Comparison of ENCODE assay signal across 39 cellular contexts in genomic region chrX:16619024-16619423, GRCh38. TPM values are rescaled to one million over a fixed set of nuclear protein-coding genes. Genes with fewer than 3 reads are reported as not detected.
"Had no signal": no experiment of that assay in that cellular context is flagged by ENCODE, and none has a peak within 500 bp of the region (broad histone marks: within the 10 kb centered on the region; RNA-seq: fewer than 3 reads in every experiment).

No MANE protein-coding gene starts in this region.

- H3K4me1 ChIP-seq: adrenal gland, ascending aorta, body of pancreas, breast epithelium had no signal

- H3K27me3 ChIP-seq: adrenal gland, ascending aorta, body of pancreas, brain microvascular endothelial cell, cardiac muscle cell had no signal

- H3K27ac ChIP-seq: adrenal gland, ascending aorta, body of pancreas, brain microvascular endothelial cell, breast epithelium, cardiac muscle cell had no signal

- H3K9me3 ChIP-seq: adrenal gland, ascending aorta, body of pancreas, breast epithelium had no signal

- ATAC-seq: activated naive CD4-positive, alpha-beta T cell treated with anti-CD3 and anti-CD28 coated beads, Interleukin-2, amount 50 U/mL, for 72 hours; activated naive CD8-positive, alpha-beta T cell treated with anti-CD3 and anti-CD28 coated beads, Interleukin-2, amount 50 U/mL, for 24 hours; activated T-cell treated with anti-CD3 and anti-CD28 coated beads, Interleukin-2, amount 50 U/mL, for 4 hours; activated T-cell treated with anti-CD3 and anti-CD28 coated beads, Interleukin-2, amount 50 U/mL, for 72 hours; activated T-helper 17 cell treated with anti-CD3 and anti-CD28 coated beads, Interleukin-2, amount 50 U/mL, for 72 hours; body of pancreas had no signal

- H3K4me3 ChIP-seq: adrenal gland, ascending aorta, body of pancreas, breast epithelium, cardiac muscle cell had no signal

- H3K36me3 ChIP-seq: adrenal gland, brain microvascular endothelial cell, breast epithelium had no signal

- DNase-seq: activated effector memory CD4-positive, alpha-beta T cell treated with anti-CD3 and anti-CD28 coated beads, Interleukin-2, amount 50 U/mL, for 16 hours; activated effector memory CD4-positive, alpha-beta T cell treated with Interleukin-2 at 50 U/mL for 16 hours; activated gamma-delta T cell; activated gamma-delta T cell treated with Interleukin-2 at 50 U/mL for 16 hours; activated naive CD4-positive, alpha-beta T cell; activated naive CD4-positive, alpha-beta T cell treated with anti-CD3 and anti-CD28 coated beads for 36 hours; activated naive CD4-positive, alpha-beta T cell treated with anti-CD3 and anti-CD28 coated beads, Interleukin-2, amount 10 ng/mL, durations not matched to agents 7 days and 5 days; activated naive CD4-positive, alpha-beta T cell treated with anti-CD3 and anti-CD28 coated beads, Interleukin-2, amount 50 U/mL, for 16 hours; activated naive CD4-positive, alpha-beta T cell treated with Interleukin-2 at 50 U/mL for 16 hours; activated naive CD8-positive, alpha-beta T cell treated with anti-CD3 and anti-CD28 coated beads for 36 hours; activated naive CD8-positive, alpha-beta T cell treated with anti-CD3 and anti-CD28 coated beads, Interleukin-2, amount 10 ng/mL, durations not matched to agents 7 days and 5 days; activated naive CD8-positive, alpha-beta T cell treated with anti-CD3 and anti-CD28 coated beads, Interleukin-2, amount 50 U/mL, for 24 hours; activated T-cell treated with anti-CD3 and anti-CD28 coated beads, Interleukin-2, amount 50 U/mL, for 1 hour; activated T-cell treated with anti-CD3 and anti-CD28 coated beads, Interleukin-2, amount 50 U/mL, for 24 hours; activated T-cell treated with anti-CD3 and anti-CD28 coated beads, Interleukin-2, amount 50 U/mL, for 4 hours; activated T-cell treated with anti-CD3 and anti-CD28 coated beads, Interleukin-2, amount 50 U/mL, for 48 hours; activated T-cell treated with anti-CD3 and anti-CD28 coated beads, Interleukin-2, amount 50 U/mL, for 72 hours; adrenal gland; amniotic stem cell; amygdala; anterior cingulate cortex; aorta; body of pancreas; brain microvascular endothelial cell; caudate nucleus; central memory CD4-positive, alpha-beta T cell; cerebellar nuclear complex had no signal

- FAIRE-seq: bronchial epithelial cell had no signal

RNA-seq across cellular contexts. Expression of gene S100G, which starts 30.9 kb away (rescaled TPM):
- total RNA-seq: activated naive CD4-positive, alpha-beta T cell treated with anti-CD3 and anti-CD28 coated beads for 36 hours; activated naive CD4-positive, alpha-beta T cell treated with anti-CD3 and anti-CD28 coated beads, Interleukin-2, amount 50 U/mL, for 72 hours; activated naive CD8-positive, alpha-beta T cell treated with anti-CD3 and anti-CD28 coated beads for 36 hours; activated naive CD8-positive, alpha-beta T cell treated with anti-CD3 and anti-CD28 coated beads, Interleukin-2, amount 10 ng/mL, durations not matched to agents 7 days and 5 days; activated T-cell treated with anti-CD3 and anti-CD28 coated beads, Interleukin-2, amount 50 U/mL, for 4 hours; activated T-cell treated with anti-CD3 and anti-CD28 coated beads, Interleukin-2, amount 50 U/mL, for 72 hours; activated T-helper 1 cell treated with anti-CD3 and anti-CD28 coated beads, Interleukin-12 subunit alpha, Interleukin-12 subunit beta, Interleukin-2, Interleukin-4 antibody, amounts not matched to agents 30 ng/mL and 10 ng/mL and 1 ng/mL, durations not matched to agents 14 hours and 24 hours and 36 hours; activated T-helper 17 cell treated with anti-CD3 and anti-CD28 coated beads, Interleukin-2, amount 50 U/mL, for 72 hours; activated T-helper 2 cell treated with anti-CD3 and anti-CD28 coated beads, Interferon-gamma antibody, Interleukin-2, Interleukin-4, amounts not matched to agents 10 μg/mL and 5 μg/mL and 100 μg/mL, durations not matched to agents 14 hours and 24 hours and 36 hours; adrenal gland; aorta; ascending aorta; astrocyte; body of pancreas; bronchial epithelial cell; cardiac muscle cell; cardiac septum; cerebellum; chondrocyte had no signal
- polyA plus RNA-seq: cardiac muscle cell had no signal
